In the genomic region with DNA sequence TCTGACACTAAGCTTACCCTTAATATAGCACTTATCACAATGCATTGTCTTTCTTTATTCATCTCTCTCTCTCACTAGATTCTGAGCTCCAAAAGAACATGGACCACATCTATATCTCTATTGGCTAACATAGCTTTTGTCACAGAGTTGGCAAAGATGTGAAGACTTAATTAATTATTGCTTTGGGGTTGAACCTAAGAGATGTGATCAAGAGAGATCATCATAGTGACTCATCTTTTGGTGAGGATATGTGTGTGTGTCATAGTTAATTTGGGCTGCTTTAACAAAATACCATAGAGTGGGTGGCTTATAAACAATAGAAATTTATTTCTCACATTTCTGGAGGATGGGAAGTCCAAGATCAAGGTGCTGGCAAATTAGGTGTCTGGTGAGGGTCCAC, we compare ENCODE assay signal across 26 cellular contexts.
"Had no signal": no experiment of that assay in that cellular context is flagged by ENCODE, and none has a peak within 500 bp of the region (broad histone marks: within the 10 kb centered on the region; RNA-seq: fewer than 3 reads in every experiment).

No MANE protein-coding gene starts in this region.

- H3K27ac ChIP-seq: neutrophil, pancreas, prostate gland, right lobe of liver, sigmoid colon, suprapubic skin, testis, tibial artery, transverse colon, upper lobe of right lung, uterus had no signal

- H3K27me3 ChIP-seq: neutrophil, pancreas, right lobe of liver, sigmoid colon, suprapubic skin, testis, tibial artery, transverse colon, upper lobe of right lung, uterus had no signal

- DNase-seq: naive thymus-derived CD8-positive, alpha-beta T cell; nephron progenitor cell; nucleus accumbens; pancreas; right cardiac atrium; right lobe of liver; sigmoid colon; small intestine; stimulated activated CD4-positive, alpha-beta T cell treated with anti-CD3 and anti-CD28 coated beads, Interleukin-15, amount 100 ng/mL, for 24 hours; stimulated activated CD4-positive, alpha-beta T cell treated with anti-CD3 and anti-CD28 coated beads, Interleukin-2, amount 100 ng/mL, for 24 hours; stimulated activated CD4-positive, alpha-beta T cell treated with anti-CD3 and anti-CD28 coated beads, Interleukin-2, amount 100 ng/mL, for 48 hours; stimulated activated CD4-positive, alpha-beta T cell treated with anti-CD3 and anti-CD28 coated beads, Interleukin-4, amount 100 ng/mL, for 24 hours; stimulated activated naive CD4-positive, alpha-beta T cell; stimulated activated naive CD8-positive, alpha-beta T cell treated with anti-CD3 and anti-CD28 coated beads, Interleukin-15, amount 100 ng/mL, for 72 hours; stimulated activated naive CD8-positive, alpha-beta T cell treated with anti-CD3 and anti-CD28 coated beads, Interleukin-15, Interleukin-2, amounts not matched to agents 100 U/mL and 50 U/mL, for 24 hours; substantia nigra; testis; tibial artery; transverse colon; upper lobe of right lung; uterus had no signal

- H3K4me3 ChIP-seq: pancreas, prostate gland, right lobe of liver, sigmoid colon, suprapubic skin, testis, tibial artery, transverse colon, upper lobe of right lung, uterus had no signal

- H3K4me1 ChIP-seq: prostate gland, right lobe of liver, sigmoid colon, suprapubic skin, testis, tibial artery, transverse colon, upper lobe of right lung, uterus had no signal

- H3K9me3 ChIP-seq: neutrophil, pancreas, prostate gland, right lobe of liver, sigmoid colon, suprapubic skin, testis, tibial artery, transverse colon, upper lobe of right lung, uterus had no signal

- H3K36me3 ChIP-seq: neutrophil, pancreas, prostate gland, right lobe of liver, sigmoid colon, suprapubic skin, tibial artery, transverse colon, upper lobe of right lung, uterus had no signal

- ATAC-seq: naive thymus-derived CD8-positive, alpha-beta T cell; natural killer cell treated with Interleukin-12 subunit alpha and Interleukin-12 subunit beta and Interleukin-15 and Interleukin-18, amount 100 ng/mL, for 72 hours; pancreas; right cardiac atrium; right lobe of liver; stimulated activated memory B cell treated with anti-CD40 and anti-IgM and Interleukin-4, amounts not matched to agents 10 μg/mL and 1 μg/mL and 100 μg/mL, for 72 hours; stimulated activated naive CD8-positive, alpha-beta T cell treated with anti-CD3 and anti-CD28 coated beads, Interleukin-15, amount 100 ng/mL, for 72 hours; stimulated activated naive CD8-positive, alpha-beta T cell treated with anti-CD3 and anti-CD28 coated beads, Interleukin-15, Interleukin-2, amounts not matched to agents 100 U/mL and 50 U/mL, for 24 hours; upper lobe of right lung had no signal
